In the genomic region with DNA sequence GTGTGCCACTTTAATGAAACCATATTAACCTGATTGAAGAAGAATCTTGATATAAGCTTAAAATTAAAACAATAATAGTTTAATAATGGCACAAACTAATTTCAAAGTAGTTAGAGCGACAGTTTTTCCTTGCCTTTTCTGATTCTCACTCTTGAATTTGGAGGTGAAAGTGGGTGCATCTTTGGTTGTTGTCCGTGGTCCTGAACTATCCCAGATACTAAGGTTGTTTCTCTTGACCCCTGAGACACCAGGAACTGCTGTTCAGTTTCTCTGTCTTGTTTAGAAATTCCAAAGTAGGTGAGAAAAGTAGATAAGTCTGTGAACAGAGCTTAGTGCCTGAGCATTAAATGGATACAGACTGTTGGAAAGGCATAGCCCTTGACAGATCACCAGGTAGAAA, we compare ENCODE assay signal across 18 cellular contexts.
A peak's percentile ranks its signal among the peaks of the same experiment; 100 is the strongest.
DNase-seq lines count a peak whose midpoint lies in the region; ATAC-seq, FAIRE-seq and TF ChIP-seq lines count a peak whose summit lies in the region.
"Had no signal": no experiment of that assay in that cellular context is flagged by ENCODE, and none has a peak within 500 bp of the region (broad histone marks: within the 10 kb centered on the region; RNA-seq: fewer than 3 reads in every experiment).

No MANE protein-coding gene starts in this region.

- DNase-seq in DND-41, result peak; percentile 11
- no peak for DNase-seq in HCT116 (ENCODE audit: low read depth, low spot score)
- DNase-seq in GM12878 (ENCODE audit: low read depth, low spot score), result no peak
- peak; percentile 27 for DNase-seq in mesendoderm
- DNase-seq in NCI-H1417 treated with DMSO at 0.1 percent for 48 hours (lab: John Stamatoyannopoulos, UW), result no peak
- DNase-seq in stimulated activated CD4-positive, alpha-beta T cell treated with anti-CD3 and anti-CD28 coated beads, Interleukin-4, amount 100 ng/mL, for 24 hours, result no peak
- DNase-seq: C1 segment of cervical spinal cord, DMS 273 treated with DMSO at 0.1 percent for 48 hours, MM.1S, NCI-H1105, NCI-H187, NCI-H226, NCI-H524 treated with DMSO at 0.1 percent for 48 hours, Peyer's patch, Right ventricle myocardium superior had no signal

- H3K4ac ChIP-seq in mesendoderm (ENCODE audit: low read depth, low read length), result no peak overlapping the region

- H3K23ac ChIP-seq in mesendoderm (ENCODE audit: low read length), result no peak overlapping the region

- BruUV-seq in HCT116 (replicated peaks; lab: Mats Ljungman, UMichigan), result no TSS peak
- no TSS peak for BruUV-seq in GM12878 (replicated peaks; lab: Mats Ljungman, UMichigan)

- H3K79me1 ChIP-seq in mesendoderm (ENCODE audit: low read length), result peaks cover 2% of the 10 kb centered on the region

- no peak overlapping the region for H2BK120ac ChIP-seq in mesendoderm (ENCODE audit: low read depth, low read length)

- H3K27ac ChIP-seq in DND-41 (ENCODE audit: low read length), result no peak overlapping the region
- no peak overlapping the region for H3K27ac ChIP-seq in HCT116 (ENCODE audit: low read depth, low read length)
- H3K27ac ChIP-seq in GM12878 (ENCODE audit: control insufficient read depth, insufficient read depth), result no peak overlapping the region
- H3K27ac ChIP-seq in mesendoderm (ENCODE audit: low read depth, low read length), result no peak overlapping the region
- H3K27ac ChIP-seq: Peyer's patch, SK-N-MC had no signal

- H3K4me1 ChIP-seq in DND-41 (ENCODE audit: insufficient read depth, low read length) (no peaks in the 10 kb centered on the region), HCT116 (ENCODE audit: control insufficient read depth in 1 of 2, insufficient read depth in 2 of 2, low read length in 2 of 2) (no peaks in the 10 kb centered on the region), GM12878 (ENCODE audit: control insufficient read depth, insufficient read depth, low read length) (no peaks in the 10 kb centered on the region), mesendoderm (ENCODE audit: control insufficient read depth, low read depth, low read length) (no peaks in the 10 kb centered on the region)
- H3K4me1 ChIP-seq: Peyer's patch had no signal

- H3K9ac ChIP-seq in DND-41 (ENCODE audit: low read depth, low read length), result no peak overlapping the region
- H3K9ac ChIP-seq in HCT116 (ENCODE audit: low read length), result no peak overlapping the region
- H3K9ac ChIP-seq in GM12878 (ENCODE audit: control insufficient read depth, insufficient read depth, low read length), result no peak overlapping the region
- no peak overlapping the region for H3K9ac ChIP-seq in mesendoderm (ENCODE audit: low read length)

- TF ChIP-seq POLR2A in HCT116 (IDR thresholded peaks at IDR 0.05; ENCODE audit: borderline replicate concordance, extremely low read depth, insufficient read depth, insufficient read length) (no peak), GM12878 (IDR thresholded peaks at IDR 0.05; ENCODE audit: low read depth, low read length) (no peak)

- no peak overlapping the region for H3K18ac ChIP-seq in mesendoderm (ENCODE audit: low read length)

- no peaks in the 10 kb centered on the region; the same call in 1 of the 2 replicates for H4K20me1 ChIP-seq in DND-41 (ENCODE audit: insufficient read depth, low read length)
- no peaks in the 10 kb centered on the region for H4K20me1 ChIP-seq in HCT116 (ENCODE audit: insufficient read depth)
- no peaks in the 10 kb centered on the region for H4K20me1 ChIP-seq in GM12878 (ENCODE audit: control insufficient read depth, insufficient read depth)

- CTCF ChIA-PET in HCT116 (lab: Charles Lee), result no interaction called here
- CTCF ChIA-PET in GM12878 (lab: Yijun Ruan, JAX), result no interaction called here

- TF ChIP-seq EP300 in GM12878 (IDR thresholded peaks at IDR 0.05; ENCODE audit: borderline replicate concordance in 1 of 2, control insufficient read depth in 1 of 2, low read depth in 2 of 2, low read length in 2 of 2), result no peak

- TF ChIP-seq CTCF in DND-41 (IDR thresholded peaks at IDR 0.05; ENCODE audit: borderline replicate concordance, extremely low read depth, low read length, poor library complexity, severe bottlenecking) (no peak), HCT116 (IDR thresholded peaks at IDR 0.05 in 2 of 3, conservative IDR thresholded peaks at IDR 0.05 in 1 of 3; ENCODE audit: borderline replicate concordance in 1 of 3, insufficient read depth in 1 of 3, low read depth in 2 of 3, low read length in 2 of 3) (no peak), GM12878 (IDR thresholded peaks at IDR 0.05 in 2 of 3, conservative IDR thresholded peaks at IDR 0.05 in 1 of 3; ENCODE audit: control insufficient read depth in 2 of 3, extremely low read depth in 1 of 3, insufficient read depth in 1 of 3, low read depth in 3 of 3, low read length in 3 of 3) (no peak)

- H2BK15ac ChIP-seq in mesendoderm (replicated peaks; ENCODE audit: low read depth), result no peak overlapping the region

- H3K4me3 ChIP-seq in DND-41 (ENCODE audit: low read depth in 1 of 2, low read length in 2 of 2) (no peak overlapping the region), HCT116 (replicated peaks in 1 of 2; ENCODE audit: low read depth in 1 of 2, low read length in 2 of 2) (no peak overlapping the region), GM12878 (no peak overlapping the region), mesendoderm (ENCODE audit: low read length) (no peak overlapping the region)
- H3K4me3 ChIP-seq: Peyer's patch, SK-N-MC had no signal

- FAIRE-seq in GM12878 (lab: Jason Lieb, UNC), result no peak
- FAIRE-seq: GM19239 had no signal

- no peaks in the 10 kb centered on the region for H3K9me2 ChIP-seq in HCT116 (ENCODE audit: insufficient read depth)

- H3K4me2 ChIP-seq in DND-41 (ENCODE audit: insufficient read depth, low read length) (no peak overlapping the region), HCT116 (ENCODE audit: low read length) (no peak overlapping the region), GM12878 (ENCODE audit: control insufficient read depth, insufficient read depth) (no peak overlapping the region), mesendoderm (ENCODE audit: low read length) (no peak overlapping the region)

- no peak overlapping the region for H3K56ac ChIP-seq in mesendoderm (ENCODE audit: low read length)

- intact Hi-C loops in HCT116 (cut with micrococcal nuclease), result no loop called here
- intact Hi-C loops in GM12878 (cut with micrococcal nuclease; ENCODE audit: unreplicated experiment), result no loop called here

- no peak overlapping the region for H2BK5ac ChIP-seq in mesendoderm (ENCODE audit: low read length)

- no peaks in the 10 kb centered on the region for H3K36me3 ChIP-seq in DND-41 (ENCODE audit: insufficient read depth, low read length)
- H3K36me3 ChIP-seq in HCT116 (ENCODE audit: control insufficient read depth in 1 of 2, insufficient read depth in 2 of 2, low read length in 2 of 2), result no peaks in the 10 kb centered on the region
- no peaks in the 10 kb centered on the region for H3K36me3 ChIP-seq in GM12878 (ENCODE audit: control insufficient read depth in 2 of 2, insufficient read depth in 2 of 2, low read length in 1 of 2)
- no peaks in the 10 kb centered on the region for H3K36me3 ChIP-seq in mesendoderm (ENCODE audit: control insufficient read depth, insufficient read depth, low read length)
- H3K36me3 ChIP-seq: Peyer's patch had no signal

- H2AFZ ChIP-seq in DND-41 (ENCODE audit: low read depth, low read length) (no peak overlapping the region), HCT116 (ENCODE audit: low read depth, low read length, poor library complexity, severe bottlenecking) (no peak overlapping the region), GM12878 (ENCODE audit: control insufficient read depth, low read depth, low read length) (no peak overlapping the region)

- H4K5ac ChIP-seq in mesendoderm (ENCODE audit: low read length), result no peak overlapping the region

- 0% methylated on average over 2 of the region's 2 CpGs for WGBS in GM12878 (ENCODE audit: insufficient coverage, insufficient replicate concordance, low lambda C conversion rate, missing lambda C conversion rate)
- WGBS in mesendoderm (ENCODE audit: extremely low coverage, insufficient coverage, low lambda C conversion rate), result no CpG with 5 or more reads among the region's 2 CpGs

- H3K27me3 ChIP-seq in DND-41 (ENCODE audit: insufficient read depth, low read length, poor library complexity) (no peaks in the 10 kb centered on the region), HCT116 (ENCODE audit: insufficient read depth, low read length) (no peaks in the 10 kb centered on the region), GM12878 (replicated peaks in 1 of 2; ENCODE audit: control insufficient read depth in 2 of 2, insufficient read depth in 2 of 2, low read length in 1 of 2) (no peaks in the 10 kb centered on the region), mesendoderm (ENCODE audit: insufficient read depth, low read length, poor library complexity) (no peaks in the 10 kb centered on the region)
- H3K27me3 ChIP-seq: Peyer's patch had no signal

- SMC1A ChIA-PET in GM12878 (lab: Charles Lee; ENCODE audit: uncharacterized antibody, unreplicated experiment), result no interaction called here

- POLR2A ChIA-PET in HCT116 (lab: Charles Lee) (no interaction called here), GM12878 (lab: Charles Lee) (no interaction called here)

- H4K8ac ChIP-seq in mesendoderm (ENCODE audit: low read depth, low read length), result no peak overlapping the region

- no peaks in the 10 kb centered on the region; the same call in 1 of the 2 replicates for H3K79me2 ChIP-seq in DND-41 (ENCODE audit: insufficient read depth, low read length)
- no peaks in the 10 kb centered on the region for H3K79me2 ChIP-seq in HCT116 (ENCODE audit: insufficient read depth, low read length)
- H3K79me2 ChIP-seq in GM12878 (ENCODE audit: control insufficient read depth, insufficient read depth, low read length), result no peaks in the 10 kb centered on the region
- no peaks in the 10 kb centered on the region for H3K79me2 ChIP-seq in mesendoderm (ENCODE audit: control insufficient read depth, insufficient read depth, low read length)

- in situ Hi-C loops in GM12878 (cut with MboI), result no loop called here

- H3K9me3 ChIP-seq in DND-41 (ENCODE audit: insufficient read depth, low read length, severe bottlenecking) (peaks cover 3% of the 10 kb centered on the region), HCT116 (ENCODE audit: control insufficient read depth in 1 of 2, insufficient read depth in 1 of 2, low read depth in 1 of 2, low read length in 2 of 2) (peaks cover 15 to 34% of the 10 kb centered on the region in 2 experiments; a peak in 2 of 4 replicates), GM12878 (replicated peaks; ENCODE audit: control insufficient read depth, insufficient read depth, low read length) (no peaks in the 10 kb centered on the region)
- H3K9me3 ChIP-seq: Peyer's patch had no signal

- ATAC-seq in DND-41 (ENCODE audit: insufficient read depth, low read depth) (no peak), HCT116 (no peak), GM12878 (no peak), HG02870 (IDR thresholded peaks at IDR 0.05; ENCODE audit: unreplicated experiment) (no peak)

- no peak overlapping the region for H2AK5ac ChIP-seq in mesendoderm (ENCODE audit: low read length)

- TF ChIP-seq RAD21 in HCT116 (IDR thresholded peaks at IDR 0.05; ENCODE audit: low read depth), result no peak
- no peak for TF ChIP-seq RAD21 in GM12878 (IDR thresholded peaks at IDR 0.05; ENCODE audit: insufficient read depth, low read depth, low read length)

- RAD21 ChIA-PET in HCT116 (lab: Charles Lee; ENCODE audit: low non-redundant PET in 1 of 2, low total read pairs in 2 of 2, uncharacterized antibody in 2 of 2, unreplicated experiment in 2 of 2) (no interaction called here), GM12878 (lab: Charles Lee; ENCODE audit: unreplicated experiment) (no interaction called here)

Comparison
In these comparisons a context has a peak if more than half of its experiments do, and no peak if none do; other contexts are left out.
1. DNase-seq: peak in DND-41 (single experiment) and mesendoderm (single experiment); none in HCT116 (single experiment), GM12878 (single experiment), NCI-H1417 treated with DMSO at 0.1 percent for 48 hours (single experiment) and stimulated activated CD4-positive, alpha-beta T cell treated with anti-CD3 and anti-CD28 coated beads, Interleukin-4, amount 100 ng/mL, for 24 hours (single experiment).